ENCODE assay signal across 21 cellular contexts in the genomic region with DNA sequence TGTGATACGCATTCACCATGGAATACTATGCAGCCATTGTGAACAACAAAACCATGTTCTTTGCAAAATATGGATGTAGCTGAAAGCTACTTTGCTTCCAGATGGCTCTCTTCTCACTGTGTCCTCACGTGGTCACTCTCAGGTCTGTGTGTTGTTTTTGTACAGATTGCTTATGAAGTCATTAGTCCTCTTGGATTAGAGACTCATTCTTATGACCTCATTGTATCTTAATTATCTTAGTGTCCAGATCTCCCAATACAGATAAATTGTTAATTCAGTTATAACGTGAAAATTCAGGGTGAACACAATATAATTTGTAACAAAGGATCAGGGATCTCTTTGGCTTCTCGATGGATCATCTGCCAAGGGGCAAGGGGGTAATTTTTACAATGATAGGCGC.
"Had no signal": no experiment of that assay in that cellular context is flagged by ENCODE, and none has a peak within 500 bp of the region (broad histone marks: within the 10 kb centered on the region; RNA-seq: fewer than 3 reads in every experiment).

No MANE protein-coding gene starts in this region.

- H3K27ac Mint-ChIP-seq: IgD-negative memory B cell had no signal

- H3K36me3 ChIP-seq: SJSA1 had no signal

- H3K4me1 ChIP-seq: SJSA1 had no signal

- DNase-seq: KBM-7, MV-4-11, NCI-H1048, NCI-H1105, NCI-H1417 treated with DMSO at 0.1 percent for 48 hours, NCI-H146, NCI-H1694 treated with DMSO at 0.1 percent for 48 hours, NCI-H1930, NCI-H2081, NCI-H2107, NCI-H2227 treated with DMSO at 0.1 percent for 48 hours, NCI-H524 treated with DMSO at 0.1 percent for 48 hours, NCI-H69, NCI-H82, Right ventricle myocardium superior, RPMI8226, SIG-M5 had no signal

- FAIRE-seq: RCC 7860 had no signal

- H3K9me3 ChIP-seq: SJSA1 had no signal

- H3K27me3 Mint-ChIP-seq: IgD-negative memory B cell had no signal

- H3K4me3 ChIP-seq: SJSA1, SK-N-MC had no signal

- H3K27ac ChIP-seq: SJSA1, SK-N-MC had no signal

- H3K4me3 Mint-ChIP-seq: IgD-negative memory B cell had no signal

- H3K9me3 Mint-ChIP-seq: IgD-negative memory B cell had no signal
